9 cellular contexts compared by ENCODE assay signal in the genomic region with DNA sequence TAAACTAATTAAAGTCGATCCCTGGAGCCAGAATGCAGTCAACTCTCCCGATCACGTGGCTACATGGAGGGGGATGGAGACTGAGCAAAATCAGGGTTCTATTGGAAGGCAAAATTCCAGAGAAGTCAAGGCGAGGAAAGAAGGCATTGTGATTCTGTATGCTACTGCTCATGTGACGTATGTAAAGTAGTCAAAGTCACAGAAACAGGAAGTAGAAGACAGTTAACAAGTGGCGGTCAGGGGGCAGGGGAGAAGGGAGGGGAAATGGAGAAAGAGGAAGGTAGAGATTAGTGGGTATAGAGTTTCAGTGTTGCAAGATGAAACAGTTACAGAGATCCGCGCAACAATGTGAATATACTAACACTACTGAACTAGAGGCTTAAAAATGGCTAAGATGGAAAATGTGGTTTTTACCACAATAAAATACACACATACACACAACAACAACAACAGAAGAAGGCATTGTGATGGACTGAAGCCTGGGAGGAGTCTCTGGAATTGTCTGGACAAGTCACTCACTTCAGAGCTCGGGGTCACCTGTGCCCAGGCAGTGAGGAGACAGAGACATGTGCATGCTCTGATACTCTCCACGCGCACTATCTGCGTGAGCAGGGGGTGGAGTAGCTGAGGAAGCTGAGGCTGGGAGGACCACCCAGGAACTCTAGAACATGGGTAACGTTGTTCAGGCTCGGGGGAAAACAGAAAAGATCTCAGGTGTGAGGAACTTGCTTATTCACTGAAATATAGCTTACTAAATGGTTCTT.
DNase-seq lines count a peak whose midpoint lies in the region; ATAC-seq and TF ChIP-seq lines count a peak whose summit lies in the region.
"Had no signal": no experiment of that assay in that cellular context is flagged by ENCODE, and none has a peak within 500 bp of the region (broad histone marks: within the 10 kb centered on the region; RNA-seq: fewer than 3 reads in every experiment).

No MANE protein-coding gene starts in this region.

- no peak overlapping the region for H3K27ac ChIP-seq in esophagus squamous epithelium
- H3K27ac ChIP-seq: A549 had no signal

- no peaks in the 10 kb centered on the region for H3K4me1 ChIP-seq in esophagus squamous epithelium
- H3K4me1 ChIP-seq: A549 had no signal

- DNase-seq in activated CD4-positive, CD25-positive, alpha-beta regulatory T cell treated with anti-CD3 and anti-CD28 coated beads, Interleukin-2, amount 50 U/mL, for 72 hours = no peak
- peak; percentile 98 for DNase-seq in MV-4-11 (lab: John Stamatoyannopoulos, UW)
- peak; percentile 9 for DNase-seq in esophagus squamous epithelium (lab: John Stamatoyannopoulos, UW)
- no peak for DNase-seq in NCI-H187 treated with DMSO at 0.1 percent for 48 hours (lab: John Stamatoyannopoulos, UW)
- no peak for DNase-seq in NCI-H2196 treated with DMSO at 0.1 percent for 48 hours (lab: John Stamatoyannopoulos, UW; ENCODE audit: unreplicated experiment)
- DNase-seq in dedifferentiated amniotic fluid mesenchymal stem cell (ENCODE audit: extremely low spot score) = no peak

- intact Hi-C loops in esophagus squamous epithelium (cut with DNase I) = no loop called here

- peaks cover 0 to 61% (median 7%) of the 10 kb centered on the region in 3 donors for H3K36me3 ChIP-seq in esophagus squamous epithelium

- WGBS in esophagus squamous epithelium, 2 donors = 69 to 80% methylated on average over 14 of the region's 14 CpGs

- no peaks in the 10 kb centered on the region for H3K9me3 ChIP-seq in esophagus squamous epithelium
- H3K9me3 ChIP-seq: A549 had no signal

- TF ChIP-seq CTCF in esophagus squamous epithelium (IDR thresholded peaks at IDR 0.05) = no peak

- TF ChIP-seq POLR2A in esophagus squamous epithelium (IDR thresholded peaks at IDR 0.05) = no peak

- no peaks in the 10 kb centered on the region for H3K27me3 ChIP-seq in esophagus squamous epithelium

- peak; percentile 66 to 75 for ATAC-seq in activated CD4-positive, CD25-positive, alpha-beta regulatory T cell treated with anti-CD3 and anti-CD28 coated beads, Interleukin-2, amount 50 U/mL, for 24 hours
- peak; percentile 97 for ATAC-seq in HG02588 (IDR thresholded peaks at IDR 0.05; ENCODE audit: unreplicated experiment)
- ATAC-seq: A549 had no signal

- peak overlapping the region in 1 of 4 donors; percentile 15 for H3K4me3 ChIP-seq in esophagus squamous epithelium
- H3K4me3 ChIP-seq: A549 had no signal

Comparison
In these comparisons a context has a peak if more than half of its experiments do, and no peak if none do; other contexts are left out.
1. DNase-seq: peak in MV-4-11 (single experiment) and esophagus squamous epithelium (single experiment); none in activated CD4-positive, CD25-positive, alpha-beta regulatory T cell treated with anti-CD3 and anti-CD28 coated beads, Interleukin-2, amount 50 U/mL, for 72 hours (single experiment), NCI-H187 treated with DMSO at 0.1 percent for 48 hours (single experiment), NCI-H2196 treated with DMSO at 0.1 percent for 48 hours (single experiment) and dedifferentiated amniotic fluid mesenchymal stem cell (single experiment).